ENCODE assay signal across 17 cellular contexts in the genomic region with DNA sequence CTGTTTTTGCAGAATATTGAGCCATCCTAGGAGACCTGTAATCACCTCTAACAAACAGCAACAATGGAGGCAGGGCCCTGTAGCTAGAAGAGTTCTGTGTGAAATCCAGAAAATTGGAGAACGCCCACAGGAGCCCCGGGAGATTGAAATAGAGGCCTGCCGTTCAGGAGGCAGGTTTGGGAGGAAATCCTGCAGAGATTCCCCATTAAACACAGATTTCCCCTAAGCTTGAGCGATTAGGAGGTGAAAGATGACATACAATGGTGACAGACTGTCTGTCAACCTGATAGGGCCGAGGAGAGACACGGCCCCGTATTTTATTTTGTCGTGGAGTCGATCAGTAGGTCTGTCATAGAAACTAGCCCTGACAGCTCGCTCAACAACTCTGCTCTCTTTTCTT. TPM values are rescaled to one million over a fixed set of nuclear protein-coding genes. Genes with fewer than 3 reads are reported as not detected.
"Had no signal": no experiment of that assay in that cellular context is flagged by ENCODE, and none has a peak within 500 bp of the region (broad histone marks: within the 10 kb centered on the region; RNA-seq: fewer than 3 reads in every experiment).

No MANE protein-coding gene starts in this region.

- H3K4me3 ChIP-seq: left ventricle myocardium inferior, uterus had no signal

- H3K27ac ChIP-seq: left ventricle myocardium inferior, neutrophil, uterus had no signal

- H3K9me3 Mint-ChIP-seq: activated CD4-positive, alpha-beta T cell treated with anti-CD3 and anti-CD28 coated beads, Interleukin-2, amount 10 ng/mL, durations not matched to agents 7 days and 5 days; activated naive CD4-positive, alpha-beta T cell treated with anti-CD3 and anti-CD28 coated beads, Interleukin-2, amount 50 U/mL, for 24 hours; memory B cell; WTC11 had no signal

- ATAC-seq: right cardiac atrium, WTC11 had no signal

- H3K36me3 Mint-ChIP-seq: activated naive CD4-positive, alpha-beta T cell treated with anti-CD3 and anti-CD28 coated beads, Interleukin-2, amount 50 U/mL, for 24 hours; memory B cell; WTC11 had no signal

- H3K27me3 Mint-ChIP-seq: activated naive CD4-positive, alpha-beta T cell treated with anti-CD3 and anti-CD28 coated beads, Interleukin-2, amount 50 U/mL, for 24 hours had no signal

- H3K4me3 Mint-ChIP-seq: activated CD4-positive, alpha-beta T cell treated with anti-CD3 and anti-CD28 coated beads, Interleukin-2, amount 10 ng/mL, durations not matched to agents 7 days and 5 days; activated naive CD4-positive, alpha-beta T cell treated with anti-CD3 and anti-CD28 coated beads, Interleukin-2, amount 50 U/mL, for 24 hours; memory B cell; WTC11 had no signal

- H3K27me3 ChIP-seq: uterus had no signal

- H3K36me3 ChIP-seq: left ventricle myocardium inferior, uterus had no signal

- H3K27ac Mint-ChIP-seq: activated CD4-positive, alpha-beta T cell treated with anti-CD3 and anti-CD28 coated beads, Interleukin-2, amount 10 ng/mL, durations not matched to agents 7 days and 5 days; activated naive CD4-positive, alpha-beta T cell treated with anti-CD3 and anti-CD28 coated beads, Interleukin-2, amount 50 U/mL, for 24 hours; memory B cell; WTC11 had no signal

- H3K4me1 Mint-ChIP-seq: activated naive CD4-positive, alpha-beta T cell treated with anti-CD3 and anti-CD28 coated beads, Interleukin-2, amount 50 U/mL, for 24 hours; memory B cell had no signal

- H3K9me3 ChIP-seq: left ventricle myocardium inferior, neutrophil, uterus had no signal

- DNase-seq: activated CD4-positive, alpha-beta T cell treated with anti-CD3 and anti-CD28 coated beads, Interleukin-2, amount 10 ng/mL, durations not matched to agents 7 days and 5 days; activated CD8-positive, alpha-beta memory T cell treated with anti-CD3 and anti-CD28 coated beads for 24 hours; activated T-cell treated with anti-CD3 and anti-CD28 coated beads for 4 hours; effector CD8-positive, alpha-beta T cell; kidney; left ventricle myocardium inferior; right cardiac atrium; small intestine; T-helper 1 cell; uterus had no signal

- H3K4me1 ChIP-seq: uterus had no signal

RNA-seq across cellular contexts. Expression of a gene that starts 31.5 kb away (rescaled TPM):
- total RNA-seq: activated CD4-positive, alpha-beta T cell treated with anti-CD3 and anti-CD28 coated beads, Interleukin-2, amount 10 ng/mL, durations not matched to agents 7 days and 5 days; fibroblast of lung; frontal cortex; posterior vena cava; right cardiac atrium had no signal
- polyA plus RNA-seq: fibroblast of lung, right cardiac atrium had no signal
